In the genomic region with DNA sequence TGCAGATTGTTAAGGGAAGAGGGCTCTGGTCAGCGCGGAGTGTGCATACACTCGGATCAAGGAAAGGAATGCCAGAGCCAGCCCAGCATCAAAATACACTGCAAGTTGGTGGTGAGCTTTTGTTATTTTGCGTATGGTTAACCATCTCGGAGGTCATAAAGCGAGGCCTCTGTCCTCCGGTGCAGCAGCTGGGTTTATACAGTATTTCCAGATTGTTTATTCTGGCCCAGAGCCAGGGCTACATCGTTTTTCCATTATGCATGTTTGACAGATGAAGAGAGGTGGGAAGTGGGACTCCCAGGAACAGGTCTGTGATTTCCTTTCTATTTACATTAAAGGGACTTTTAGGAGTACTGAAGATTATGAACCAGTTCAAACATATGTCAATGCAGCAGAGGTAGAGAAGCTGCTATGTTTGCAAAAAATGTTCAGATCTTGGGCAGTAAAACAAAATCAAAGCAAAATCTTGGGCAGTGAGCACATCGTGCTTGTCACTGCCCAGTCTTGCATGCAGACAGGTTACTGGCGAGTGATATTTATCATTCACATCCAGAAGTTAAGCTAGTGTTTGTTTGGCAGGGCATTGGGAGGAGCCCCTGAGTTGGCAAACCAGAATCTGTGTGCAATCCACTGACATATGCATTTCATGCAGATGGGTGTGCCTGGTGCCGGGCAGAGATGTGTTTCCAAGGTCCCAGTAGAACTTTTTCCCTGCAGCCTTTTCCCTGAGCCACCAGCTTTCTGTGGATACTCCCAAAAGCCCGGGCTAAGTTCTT, we compare ENCODE assay signal across 9 cellular contexts.
DNase-seq lines count a peak whose midpoint lies in the region; ATAC-seq and TF ChIP-seq lines count a peak whose summit lies in the region.
"Had no signal": no experiment of that assay in that cellular context is flagged by ENCODE, and none has a peak within 500 bp of the region (broad histone marks: within the 10 kb centered on the region; RNA-seq: fewer than 3 reads in every experiment).

No MANE protein-coding gene starts in this region.

- no peaks in the 10 kb centered on the region for H3K9me3 ChIP-seq in prostate gland
- no peaks in the 10 kb centered on the region for H3K9me3 ChIP-seq in sigmoid colon

- TF ChIP-seq EP300 in sigmoid colon (IDR thresholded peaks at IDR 0.05): no peak

- 29% methylated on average over 12 of the region's 12 CpGs for WGBS in prostate gland
- WGBS in sigmoid colon, 2 donors: 10 to 56% methylated on average over 12 of the region's 12 CpGs

- peaks cover 54% of the 10 kb centered on the region for H3K4me1 Mint-ChIP-seq in activated CD4-positive, alpha-beta T cell treated with anti-CD3 and anti-CD28 coated beads, Interleukin-2, amount 10 ng/mL, durations not matched to agents 7 days and 5 days

- peaks cover 2% of the 10 kb centered on the region for H3K9me3 Mint-ChIP-seq in activated CD4-positive, alpha-beta T cell treated with anti-CD3 and anti-CD28 coated beads, Interleukin-2, amount 10 ng/mL, durations not matched to agents 7 days and 5 days

- H3K27ac Mint-ChIP-seq in activated CD4-positive, alpha-beta T cell treated with anti-CD3 and anti-CD28 coated beads, Interleukin-2, amount 10 ng/mL, durations not matched to agents 7 days and 5 days: peak overlapping the region; percentile 91

- CTCF ChIA-PET in activated CD4-positive, alpha-beta T cell treated with anti-CD3 and anti-CD28 coated beads, Interleukin-2, amount 10 ng/mL, durations not matched to agents 7 days and 5 days (lab: Charles Lee): interaction anchor here (0.6 to 2.2 kb wide), 12 partner anchors 11 to 510 kb away, joined by 3 to 12 read pairs (median 3); no protein-coding TSS in a partner anchor

- H3K4me3 Mint-ChIP-seq in activated CD4-positive, alpha-beta T cell treated with anti-CD3 and anti-CD28 coated beads, Interleukin-2, amount 10 ng/mL, durations not matched to agents 7 days and 5 days: peak overlapping the region; percentile 53

- ATAC-seq in HG02884 (IDR thresholded peaks at IDR 0.05; ENCODE audit: unreplicated experiment): no peak

- POLR2A ChIA-PET in activated CD4-positive, alpha-beta T cell treated with anti-CD3 and anti-CD28 coated beads, Interleukin-2, amount 10 ng/mL, durations not matched to agents 7 days and 5 days (lab: Charles Lee): no interaction called here

- H3K36me3 ChIP-seq in prostate gland: no peaks in the 10 kb centered on the region
- H3K36me3 ChIP-seq in sigmoid colon: no peaks in the 10 kb centered on the region
- H3K36me3 ChIP-seq: cardiac muscle cell had no signal

- intact Hi-C loops in prostate gland (cut with DNase I): no loop called here
- intact Hi-C loops in sigmoid colon (cut with DNase I): no loop called here

- H3K4me3 ChIP-seq in prostate gland (no peak overlapping the region), sigmoid colon (no peak overlapping the region)
- H3K4me3 ChIP-seq: cardiac muscle cell had no signal

- no peaks in the 10 kb centered on the region for H3K27me3 Mint-ChIP-seq in activated CD4-positive, alpha-beta T cell treated with anti-CD3 and anti-CD28 coated beads, Interleukin-2, amount 10 ng/mL, durations not matched to agents 7 days and 5 days

- H3K36me3 Mint-ChIP-seq in activated CD4-positive, alpha-beta T cell treated with anti-CD3 and anti-CD28 coated beads, Interleukin-2, amount 10 ng/mL, durations not matched to agents 7 days and 5 days (ENCODE audit: low read depth): peaks cover 6% of the 10 kb centered on the region

- H3K4me1 ChIP-seq in prostate gland (replicated peaks): peaks cover 9% of the 10 kb centered on the region
- H3K4me1 ChIP-seq in sigmoid colon: peaks cover 0 to 43% (median 25%) of the 10 kb centered on the region in 4 donors

- no peak for DNase-seq in activated CD4-positive, alpha-beta T cell treated with anti-CD3 and anti-CD28 coated beads, Interleukin-2, amount 10 ng/mL, durations not matched to agents 7 days and 5 days
- DNase-seq in activated CD4-positive, alpha-beta T cell treated with anti-CD3 and anti-CD28 coated beads, Interleukin-2, amount 50 U/mL, for 4 hours: no peak
- DNase-seq in NCI-H69 (lab: John Stamatoyannopoulos, UW): peak; percentile 94
- DNase-seq in dermis blood vessel endothelial cell: peak; percentile 70
- peak; percentile 93 for DNase-seq in smooth muscle cell of the brain vasculature (ENCODE audit: low read depth, low spot score)
- DNase-seq in prostate gland (ENCODE audit: low spot score): no peak
- no peak for DNase-seq in sigmoid colon

- no peak for TF ChIP-seq CTCF in prostate gland (IDR thresholded peaks at IDR 0.05)
- no peak for TF ChIP-seq CTCF in sigmoid colon (IDR thresholded peaks at IDR 0.05)

- no peak for TF ChIP-seq POLR2A in prostate gland (IDR thresholded peaks at IDR 0.05)
- TF ChIP-seq POLR2A in sigmoid colon (IDR thresholded peaks at IDR 0.05): no peak

- H3K27ac ChIP-seq in prostate gland (peak overlapping the region in 1 of 2 donors; percentile 1), sigmoid colon (no peak overlapping the region)
- H3K27ac ChIP-seq: cardiac muscle cell had no signal

- H3K27me3 ChIP-seq in prostate gland (replicated peaks; ENCODE audit: insufficient read depth) (no peaks in the 10 kb centered on the region), sigmoid colon (no peaks in the 10 kb centered on the region)
- H3K27me3 ChIP-seq: cardiac muscle cell had no signal

Comparison
In these comparisons a context has a peak if more than half of its experiments do, and no peak if none do; other contexts are left out.
1. DNase-seq: peak in NCI-H69 (single experiment), dermis blood vessel endothelial cell (single experiment) and smooth muscle cell of the brain vasculature (single experiment); none in activated CD4-positive, alpha-beta T cell treated with anti-CD3 and anti-CD28 coated beads, Interleukin-2, amount 10 ng/mL, durations not matched to agents 7 days and 5 days (single experiment), activated CD4-positive, alpha-beta T cell treated with anti-CD3 and anti-CD28 coated beads, Interleukin-2, amount 50 U/mL, for 4 hours (0 of 2), prostate gland (single experiment) and sigmoid colon (single experiment).